ENCODE assay signal across 8 cellular contexts in the genomic region with DNA sequence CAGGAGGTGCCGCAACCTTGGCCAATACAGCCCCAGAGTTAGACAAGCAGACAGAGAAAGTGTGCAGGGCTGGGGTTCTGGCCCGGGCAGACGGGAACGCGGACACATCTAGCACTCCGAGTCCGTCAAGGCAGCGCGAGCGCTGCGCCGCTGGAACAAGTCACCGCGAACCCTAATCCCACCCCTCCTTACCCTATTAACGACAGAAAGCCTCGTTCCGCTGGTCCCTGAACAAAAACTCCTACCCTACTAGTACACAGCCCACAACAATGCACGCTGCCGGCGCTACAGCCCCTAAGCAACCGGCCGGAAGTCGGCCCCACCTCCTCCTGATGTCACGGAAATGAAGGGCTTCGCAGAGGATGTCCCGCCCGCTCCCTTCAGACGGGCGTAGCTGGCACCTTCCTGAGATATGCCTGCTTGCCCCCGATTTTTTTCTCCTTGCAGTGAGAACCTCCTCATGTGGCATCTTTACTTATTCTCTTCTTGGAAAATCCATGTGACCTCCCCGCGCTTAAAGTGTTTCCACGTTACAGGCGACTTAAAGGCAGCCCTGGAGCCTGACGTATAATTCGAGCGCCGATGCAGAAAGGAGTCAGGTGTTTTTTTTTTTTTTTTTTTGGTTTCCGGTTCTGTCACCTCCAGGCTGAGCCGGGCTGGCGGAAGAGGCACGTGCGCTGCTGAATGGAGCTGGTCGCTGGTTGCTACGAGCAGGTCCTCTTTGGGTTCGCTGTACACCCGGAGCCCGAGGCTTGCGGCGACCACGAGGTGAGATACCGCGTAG. TPM values are rescaled to one million over a fixed set of nuclear protein-coding genes. Genes with fewer than 3 reads are reported as not detected.
A peak's percentile ranks its signal among the peaks of the same experiment; 100 is the strongest.
DNase-seq lines count a peak whose midpoint lies in the region; ATAC-seq and TF ChIP-seq lines count a peak whose summit lies in the region.

A gene (minus strand): TSS at position 315 of the 784 bp plus-strand sequence. CDS start 7,066 bp downstream, outside the sequence.
A gene with protein sequence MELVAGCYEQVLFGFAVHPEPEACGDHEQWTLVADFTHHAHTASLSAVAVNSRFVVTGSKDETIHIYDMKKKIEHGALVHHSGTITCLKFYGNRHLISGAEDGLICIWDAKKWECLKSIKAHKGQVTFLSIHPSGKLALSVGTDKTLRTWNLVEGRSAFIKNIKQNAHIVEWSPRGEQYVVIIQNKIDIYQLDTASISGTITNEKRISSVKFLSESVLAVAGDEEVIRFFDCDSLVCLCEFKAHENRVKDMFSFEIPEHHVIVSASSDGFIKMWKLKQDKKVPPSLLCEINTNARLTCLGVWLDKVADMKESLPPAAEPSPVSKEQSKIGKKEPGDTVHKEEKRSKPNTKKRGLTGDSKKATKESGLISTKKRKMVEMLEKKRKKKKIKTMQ (plus strand): TSS at position 671 of the 784 bp plus-strand sequence. CDS start 14 bp downstream, at position 685.

- peak within 1 kb of the TSS; percentile 77 for H3K4me3 ChIP-seq in GM12864 (ENCODE audit: low read depth, low read length)
- H3K4me3 ChIP-seq in thymus (ENCODE audit: low read length) = peak within 1 kb of the TSS; percentile 74

- ATAC-seq in HG02678 (IDR thresholded peaks at IDR 0.05; ENCODE audit: unreplicated experiment) (peak; percentile 98), Right ventricle myocardium inferior (peak; percentile 100)
- ATAC-seq in activated naive CD8-positive, alpha-beta T cell treated with anti-CD3 and anti-CD28 coated beads, Interleukin-2, amount 10 ng/mL, durations not matched to agents 7 days and 5 days (ENCODE audit: low read depth) = peak; percentile 94

- H3K27ac Mint-ChIP-seq in activated naive CD8-positive, alpha-beta T cell treated with anti-CD3 and anti-CD28 coated beads, Interleukin-2, amount 10 ng/mL, durations not matched to agents 7 days and 5 days = peak within 1 kb of the TSS; percentile 99
- H3K27ac Mint-ChIP-seq in osteocyte (ENCODE audit: unreplicated experiment) = peak within 1 kb of the TSS; percentile 100

- H3K4me1 ChIP-seq in thymus (ENCODE audit: control insufficient read depth, insufficient read depth, low read length) = peaks cover 11% of the 10 kb centered on the region

- POLR2A ChIA-PET in activated naive CD8-positive, alpha-beta T cell treated with anti-CD3 and anti-CD28 coated beads, Interleukin-2, amount 10 ng/mL, durations not matched to agents 7 days and 5 days (lab: Charles Lee) = interaction anchor here (0.6 to 3.5 kb wide), 30 partner anchors 8 to 697 kb away, joined by 3 to 90 read pairs (median 5); a partner anchor contains a TSS

- peak within 1 kb of the TSS; percentile 99 for H3K27ac ChIP-seq in thymus (ENCODE audit: low read depth)

- TF ChIP-seq CTCF in GM12864 (IDR thresholded peaks at IDR 0.05; ENCODE audit: low read depth, low read length, missing control alignments) (no peak), osteocyte (IDR thresholded peaks at IDR 0.05) (no peak)

- peaks cover 2% of the 10 kb centered on the region for H3K9me3 Mint-ChIP-seq in activated naive CD8-positive, alpha-beta T cell treated with anti-CD3 and anti-CD28 coated beads, Interleukin-2, amount 10 ng/mL, durations not matched to agents 7 days and 5 days
- no peaks in the 10 kb centered on the region for H3K9me3 Mint-ChIP-seq in osteocyte (ENCODE audit: unreplicated experiment)

- H3K27me3 Mint-ChIP-seq in activated naive CD8-positive, alpha-beta T cell treated with anti-CD3 and anti-CD28 coated beads, Interleukin-2, amount 10 ng/mL, durations not matched to agents 7 days and 5 days = no peaks in the 10 kb centered on the region
- no peaks in the 10 kb centered on the region for H3K27me3 Mint-ChIP-seq in osteocyte (ENCODE audit: unreplicated experiment)

- peak within 1 kb of the TSS; percentile 95 for H3K4me3 Mint-ChIP-seq in activated naive CD8-positive, alpha-beta T cell treated with anti-CD3 and anti-CD28 coated beads, Interleukin-2, amount 10 ng/mL, durations not matched to agents 7 days and 5 days
- H3K4me3 Mint-ChIP-seq in osteocyte (ENCODE audit: unreplicated experiment) = peak within 1 kb of the TSS; percentile 98

- intact Hi-C loops in Right ventricle myocardium inferior (cut with DNase I) = loop anchor here (1.0 to 2.0 kb wide), 4 partner anchors 28 to 183 kb away; a partner anchor contains a TSS

- peaks cover 26% of the 10 kb centered on the region for H3K36me3 Mint-ChIP-seq in activated naive CD8-positive, alpha-beta T cell treated with anti-CD3 and anti-CD28 coated beads, Interleukin-2, amount 10 ng/mL, durations not matched to agents 7 days and 5 days
- peaks cover 6% of the 10 kb centered on the region for H3K36me3 Mint-ChIP-seq in osteocyte (ENCODE audit: unreplicated experiment)

- peaks cover 31% of the 10 kb centered on the region for H3K4me1 Mint-ChIP-seq in activated naive CD8-positive, alpha-beta T cell treated with anti-CD3 and anti-CD28 coated beads, Interleukin-2, amount 10 ng/mL, durations not matched to agents 7 days and 5 days
- H3K4me1 Mint-ChIP-seq in osteocyte (ENCODE audit: unreplicated experiment) = peaks cover 31% of the 10 kb centered on the region

- H3K36me3 ChIP-seq in thymus (ENCODE audit: control insufficient read depth, insufficient read depth) = peaks cover 5% of the 10 kb centered on the region

- under 1% methylated on average over 53 of the region's 53 CpGs for WGBS in thymus

- no peaks in the 10 kb centered on the region for H3K27me3 ChIP-seq in thymus (ENCODE audit: control insufficient read depth, insufficient read depth)

- no peaks in the 10 kb centered on the region for H3K9me3 ChIP-seq in thymus (ENCODE audit: control insufficient read depth)

- DNase-seq in GM12864 (ENCODE audit: low read depth) (peak; percentile 84), NCI-H1105 treated with DMSO at 0.1 percent for 48 hours (lab: John Stamatoyannopoulos, UW) (peak; percentile 95), SKM-1 treated with dmso at 0.1 percent for 144 hours (lab: John Stamatoyannopoulos, UW; ENCODE audit: unreplicated experiment) (peak; percentile 98), Right ventricle myocardium inferior (ENCODE audit: missing footprints) (peak; percentile 97), osteocyte (ENCODE audit: extremely low spot score, unreplicated experiment) (peak; percentile 93)
- DNase-seq in activated naive CD8-positive, alpha-beta T cell treated with anti-CD3 and anti-CD28 coated beads, Interleukin-2, amount 10 ng/mL, durations not matched to agents 7 days and 5 days = peak; percentile 89

RNA-seq across cellular contexts. Expression of the first gene that starts in this region (rescaled TPM):
- total RNA-seq in activated naive CD8-positive, alpha-beta T cell treated with anti-CD3 and anti-CD28 coated beads, Interleukin-2, amount 10 ng/mL, durations not matched to agents 7 days and 5 days = 1 to 10 TPM in 1 of 2 experiments, under 1 TPM in 1; 0.54 to 3.0 TPM
- total RNA-seq in Right ventricle myocardium inferior (0.49 TPM), osteocyte (0.73 and 0.84 TPM in 2 replicates)
- 1.1 TPM for polyA plus RNA-seq in thymus

RNA-seq across cellular contexts. Expression of the second gene that starts in this region (rescaled TPM):
- total RNA-seq in activated naive CD8-positive, alpha-beta T cell treated with anti-CD3 and anti-CD28 coated beads, Interleukin-2, amount 10 ng/mL, durations not matched to agents 7 days and 5 days = 10 to 100 TPM; 11.1 to 11.6 TPM
- 11.5 TPM for total RNA-seq in Right ventricle myocardium inferior
- total RNA-seq in osteocyte = 12.2 and 13.8 TPM in 2 replicates
- 13.6 TPM for polyA plus RNA-seq in thymus

Comparison
In these comparisons a context has a peak if more than half of its experiments do, and no peak if none do; other contexts are left out.
1. Peak in every context shown above with its lines: DNase-seq, ATAC-seq, H3K4me3 ChIP-seq and H3K27ac ChIP-seq.